ENCODE assay signal across 14 cellular contexts in genomic region chr6:152462716-152463115, GRCh38.
A peak's percentile ranks its signal among the peaks of the same experiment; 100 is the strongest.
DNase-seq lines count a peak whose midpoint lies in the region; ATAC-seq, FAIRE-seq and TF ChIP-seq lines count a peak whose summit lies in the region.
"Had no signal": no experiment of that assay in that cellular context is flagged by ENCODE, and none has a peak within 500 bp of the region (broad histone marks: within the 10 kb centered on the region; RNA-seq: fewer than 3 reads in every experiment).

No MANE protein-coding gene starts in this region.

- H3K27ac Mint-ChIP-seq in activated CD4-positive, alpha-beta memory T cell treated with anti-CD3 and anti-CD28 coated beads, Interleukin-2, amount 10 ng/mL, durations not matched to agents 7 days and 5 days = no peak overlapping the region

- no peak overlapping the region for H3K9ac ChIP-seq in endothelial cell of umbilical vein (replicated peaks; ENCODE audit: extremely low read depth, insufficient read depth, low read length)

- FAIRE-seq in endothelial cell of umbilical vein (lab: Jason Lieb, UNC) = no peak
- FAIRE-seq: colon had no signal

- DNase-seq in DMS53 (lab: John Stamatoyannopoulos, UW) (peak; percentile 61), M059J (ENCODE audit: low read depth) (peak; percentile 45), endothelial cell of umbilical vein (ENCODE audit: low read depth, low spot score) (peak; percentile 13), psoas muscle (no peak), prostate gland (ENCODE audit: low spot score) (no peak), HUDEP-2 (lab: John Stamatoyannopoulos, UW; ENCODE audit: unreplicated experiment in 76 of 76) (no peak), NCI-H2196 treated with DMSO at 0.1 percent for 48 hours (lab: John Stamatoyannopoulos, UW; ENCODE audit: unreplicated experiment) (no peak)
- DNase-seq in activated CD4-positive, alpha-beta memory T cell treated with anti-CD3 and anti-CD28 coated beads, Interleukin-2, amount 10 ng/mL, durations not matched to agents 7 days and 5 days = no peak
- DNase-seq: activated naive CD4-positive, alpha-beta T cell; left ventricle myocardium superior; ovary; stimulated activated CD4-positive, alpha-beta T cell treated with anti-CD3 and anti-CD28 coated beads, Interleukin-4, amount 100 ng/mL, for 1 hour; stimulated activated naive CD8-positive, alpha-beta T cell treated with anti-CD3 and anti-CD28 coated beads, Interleukin-15, Interleukin-2, amounts not matched to agents 100 U/mL and 50 U/mL, for 24 hours had no signal

- TF ChIP-seq POLR2A in endothelial cell of umbilical vein (IDR thresholded peaks at IDR 0.05; ENCODE audit: low read depth, low read length) = no peak
- TF ChIP-seq POLR2A in prostate gland (IDR thresholded peaks at IDR 0.05) = no peak

- peak overlapping the region in 1 of 3 experiments; percentile 11 for H3K4me3 ChIP-seq in endothelial cell of umbilical vein (replicated peaks in 1 of 3; ENCODE audit: insufficient read depth in 1 of 3, low read depth in 1 of 3, low read length in 3 of 3)
- peak overlapping the region; percentile 38 for H3K4me3 ChIP-seq in psoas muscle
- H3K4me3 ChIP-seq in prostate gland = no peak overlapping the region
- H3K4me3 ChIP-seq: ovary had no signal

- no peak overlapping the region for H3K4me3 Mint-ChIP-seq in activated CD4-positive, alpha-beta memory T cell treated with anti-CD3 and anti-CD28 coated beads, Interleukin-2, amount 10 ng/mL, durations not matched to agents 7 days and 5 days

- CTCF ChIA-PET in endothelial cell of umbilical vein (lab: Charles Lee) = no interaction called here
- CTCF ChIA-PET in activated CD4-positive, alpha-beta memory T cell treated with anti-CD3 and anti-CD28 coated beads, Interleukin-2, amount 10 ng/mL, durations not matched to agents 7 days and 5 days (lab: Charles Lee) = no interaction called here

- H3K36me3 Mint-ChIP-seq in activated CD4-positive, alpha-beta memory T cell treated with anti-CD3 and anti-CD28 coated beads, Interleukin-2, amount 10 ng/mL, durations not matched to agents 7 days and 5 days (ENCODE audit: low read depth) = no peaks in the 10 kb centered on the region

- intact Hi-C loops in endothelial cell of umbilical vein (cut with micrococcal nuclease) = loop anchor here (5.0 kb wide), 1 partner anchor 360 kb away; no protein-coding TSS in a partner anchor
- intact Hi-C loops in psoas muscle (cut with DNase I) = no loop called here
- intact Hi-C loops in prostate gland (cut with DNase I) = no loop called here

- H3K4me2 ChIP-seq in endothelial cell of umbilical vein (ENCODE audit: insufficient read depth, low read length) = peak overlapping the region; percentile 13

- H3K36me3 ChIP-seq in endothelial cell of umbilical vein (ENCODE audit: control insufficient read depth in 2 of 2, extremely low read depth in 1 of 2, insufficient read depth in 2 of 2, low read length in 2 of 2) (no peaks in the 10 kb centered on the region), psoas muscle (ENCODE audit: insufficient read depth in 1 of 2, low read depth in 1 of 2) (no peaks in the 10 kb centered on the region), prostate gland (no peaks in the 10 kb centered on the region)
- H3K36me3 ChIP-seq: ovary had no signal

- H3K4me1 ChIP-seq in endothelial cell of umbilical vein (ENCODE audit: control insufficient read depth, extremely low read depth, insufficient read depth, low read length) (peaks cover 17% of the 10 kb centered on the region), psoas muscle (no peaks in the 10 kb centered on the region), prostate gland (replicated peaks) (no peaks in the 10 kb centered on the region)

- no peaks in the 10 kb centered on the region for H3K27me3 ChIP-seq in endothelial cell of umbilical vein (ENCODE audit: control insufficient read depth in 2 of 2, insufficient read depth in 2 of 2, low read length in 2 of 2)
- no peaks in the 10 kb centered on the region for H3K27me3 ChIP-seq in psoas muscle (ENCODE audit: insufficient read depth in 3 of 3, low read length in 2 of 3)
- H3K27me3 ChIP-seq in prostate gland (replicated peaks; ENCODE audit: insufficient read depth) = no peaks in the 10 kb centered on the region
- H3K27me3 ChIP-seq: ovary had no signal

- WGBS in psoas muscle, 3 donors = 58 to 76% (median 67%) methylated on average over 6 of the region's 6 CpGs
- WGBS in prostate gland = 68% methylated on average over 6 of the region's 6 CpGs

- no peaks in the 10 kb centered on the region for H3K9me1 ChIP-seq in endothelial cell of umbilical vein (replicated peaks; ENCODE audit: control insufficient read depth, extremely low read depth, insufficient read depth, low read length)

- no peak overlapping the region for H2AFZ ChIP-seq in endothelial cell of umbilical vein (ENCODE audit: low read depth, low read length)

- H3K9me3 ChIP-seq in endothelial cell of umbilical vein (replicated peaks; ENCODE audit: control insufficient read depth, insufficient read depth, low read length) = no peaks in the 10 kb centered on the region
- H3K9me3 ChIP-seq in psoas muscle = no peaks in the 10 kb centered on the region
- H3K9me3 ChIP-seq in prostate gland = no peaks in the 10 kb centered on the region
- H3K9me3 ChIP-seq: ovary had no signal

- H3K9me3 Mint-ChIP-seq in activated CD4-positive, alpha-beta memory T cell treated with anti-CD3 and anti-CD28 coated beads, Interleukin-2, amount 10 ng/mL, durations not matched to agents 7 days and 5 days = no peaks in the 10 kb centered on the region

- POLR2A ChIA-PET in endothelial cell of umbilical vein (lab: Charles Lee) = no interaction called here
- POLR2A ChIA-PET in activated CD4-positive, alpha-beta memory T cell treated with anti-CD3 and anti-CD28 coated beads, Interleukin-2, amount 10 ng/mL, durations not matched to agents 7 days and 5 days (lab: Charles Lee) = no interaction called here

- BruUV-seq in endothelial cell of umbilical vein (replicated peaks; lab: Mats Ljungman, UMichigan) = no TSS peak

- ATAC-seq in psoas muscle = no peak
- ATAC-seq: left ventricle myocardium superior; stimulated activated naive CD8-positive, alpha-beta T cell treated with anti-CD3 and anti-CD28 coated beads, Interleukin-15, Interleukin-2, amounts not matched to agents 100 U/mL and 50 U/mL, for 24 hours had no signal

- H3K4me1 Mint-ChIP-seq in activated CD4-positive, alpha-beta memory T cell treated with anti-CD3 and anti-CD28 coated beads, Interleukin-2, amount 10 ng/mL, durations not matched to agents 7 days and 5 days = peaks cover 4% of the 10 kb centered on the region

- dilution Hi-C loops in endothelial cell of umbilical vein (cut with MboI; ENCODE audit: extremely low pct_ligation_motif_present, low sequenced_read_pairs) = no loop called here

- H4K20me1 ChIP-seq in endothelial cell of umbilical vein (replicated peaks; ENCODE audit: control insufficient read depth, extremely low read depth, insufficient read depth, low read length) = no peaks in the 10 kb centered on the region

- no peaks in the 10 kb centered on the region for H3K27me3 Mint-ChIP-seq in activated CD4-positive, alpha-beta memory T cell treated with anti-CD3 and anti-CD28 coated beads, Interleukin-2, amount 10 ng/mL, durations not matched to agents 7 days and 5 days

- TF ChIP-seq CTCF in endothelial cell of umbilical vein (IDR thresholded peaks at IDR 0.05; ENCODE audit: extremely low read depth in 1 of 2, insufficient read depth in 1 of 2, low read depth in 1 of 2, low read length in 2 of 2) (no peak), psoas muscle (IDR thresholded peaks at IDR 0.05) (no peak), prostate gland (IDR thresholded peaks at IDR 0.05) (no peak)

- H3K79me2 ChIP-seq in endothelial cell of umbilical vein (ENCODE audit: control insufficient read depth, insufficient read depth, low read length) = no peaks in the 10 kb centered on the region

- H3K27ac ChIP-seq in endothelial cell of umbilical vein (ENCODE audit: insufficient read depth, low read depth, low read length) = no peak overlapping the region
- H3K27ac ChIP-seq in psoas muscle = no peak overlapping the region
- H3K27ac ChIP-seq in prostate gland = no peak overlapping the region
- H3K27ac ChIP-seq: ovary had no signal

TF ChIP-seq in endothelial cell of umbilical vein, 7 proteins besides CTCF, POLR2A, EP300 and RAD21:
- TF ChIP-seq JUN (IDR thresholded peaks at IDR 0.05; ENCODE audit: borderline replicate concordance, insufficient read depth, insufficient read length, low read depth) (no peak), MYC (IDR thresholded peaks at IDR 0.05; ENCODE audit: low read depth, low read length) (no peak), FOS (IDR thresholded peaks at IDR 0.05; ENCODE audit: borderline replicate concordance, insufficient read depth, low read length) (no peak), POLR2AphosphoS5 (IDR thresholded peaks at IDR 0.05; ENCODE audit: insufficient read depth, low read depth, low read length) (no peak), MAX (IDR thresholded peaks at IDR 0.05; ENCODE audit: insufficient read depth, insufficient read length) (no peak), EZH2 (IDR thresholded peaks at IDR 0.05; ENCODE audit: borderline replicate concordance, low read depth, low read length, severe bottlenecking) (no peak), GATA2 (IDR thresholded peaks at IDR 0.05; ENCODE audit: insufficient read depth, insufficient read length, low read depth, low read length) (no peak)

Comparison
In these comparisons a context has a peak if more than half of its experiments do, and no peak if none do; other contexts are left out.
1. DNase-seq: peak in DMS53 (single experiment), M059J (single experiment) and endothelial cell of umbilical vein (single experiment); none in psoas muscle (0 of 2), prostate gland (single experiment), HUDEP-2 (0 of 76), NCI-H2196 treated with DMSO at 0.1 percent for 48 hours (single experiment) and activated CD4-positive, alpha-beta memory T cell treated with anti-CD3 and anti-CD28 coated beads, Interleukin-2, amount 10 ng/mL, durations not matched to agents 7 days and 5 days (single experiment).